Comparison of ENCODE assay signal across 11 cellular contexts in the genomic region with DNA sequence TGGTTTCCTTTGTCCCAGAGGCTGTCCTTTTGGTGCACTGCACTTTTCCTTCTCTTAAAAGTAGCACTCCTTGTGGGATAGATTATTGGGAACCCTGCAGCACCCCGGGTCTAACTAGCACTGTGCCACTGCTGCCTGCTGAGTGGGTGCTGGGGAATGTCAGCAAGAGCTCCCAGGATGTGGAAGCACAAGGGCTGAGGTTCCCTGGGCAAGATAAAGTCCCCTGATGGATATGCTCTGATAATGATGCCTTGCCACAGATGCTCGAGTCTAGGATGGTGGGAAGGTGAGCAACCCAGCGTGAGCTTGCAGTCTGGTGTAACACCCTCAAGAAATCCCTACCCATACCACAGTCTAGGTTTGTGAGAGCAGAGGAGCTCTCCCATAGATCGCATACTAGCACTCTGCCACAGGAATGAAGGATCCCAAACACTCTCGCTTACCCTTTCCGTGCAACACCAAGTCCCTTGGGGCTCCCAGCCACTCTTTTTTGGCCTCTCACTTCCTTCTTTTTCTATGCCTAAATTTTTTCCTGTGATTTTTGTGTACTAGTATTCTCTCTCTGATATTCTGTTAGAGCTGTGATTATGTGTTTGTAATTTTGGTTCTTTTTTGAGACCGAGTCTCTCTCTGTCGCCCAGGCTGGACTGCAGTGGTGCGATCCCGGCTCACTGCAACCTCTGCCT. TPM values are rescaled to one million over a fixed set of nuclear protein-coding genes. Genes with fewer than 3 reads are reported as not detected.
A peak's percentile ranks its signal among the peaks of the same experiment; 100 is the strongest.
DNase-seq lines count a peak whose midpoint lies in the region; ATAC-seq and TF ChIP-seq lines count a peak whose summit lies in the region.
"Had no signal": no experiment of that assay in that cellular context is flagged by ENCODE, and none has a peak within 500 bp of the region (broad histone marks: within the 10 kb centered on the region; RNA-seq: fewer than 3 reads in every experiment).

No MANE protein-coding gene starts in this region.

- H3K14ac ChIP-seq in trophoblast cell (ENCODE audit: low read length), result no peak overlapping the region

- no peak overlapping the region for H3K4me3 ChIP-seq in NB4 (ENCODE audit: low read depth, low read length)
- H3K4me3 ChIP-seq in trophoblast cell (ENCODE audit: low read depth, low read length), result no peak overlapping the region
- H3K4me3 ChIP-seq: SJSA1 had no signal

- no peaks in the 10 kb centered on the region for H3K27me3 ChIP-seq in trophoblast cell (ENCODE audit: insufficient read depth, low read length)
- H3K27me3 ChIP-seq: SJSA1 had no signal

- H4K12ac ChIP-seq in trophoblast cell (ENCODE audit: low read depth, low read length), result no peak overlapping the region

- H3K79me2 ChIP-seq in trophoblast cell (ENCODE audit: control insufficient read depth, insufficient read depth, low read length, poor library complexity), result peaks cover 6% of the 10 kb centered on the region

- peak overlapping the region; percentile 43 for H3K27ac Mint-ChIP-seq in endothelial cell (ENCODE audit: unreplicated experiment)
- H3K27ac Mint-ChIP-seq: memory B cell had no signal

- no peak overlapping the region for H2AK5ac ChIP-seq in trophoblast cell (ENCODE audit: low read length)

- H2BK5ac ChIP-seq in trophoblast cell (ENCODE audit: low read depth, low read length, poor library complexity), result no peak overlapping the region

- no peak overlapping the region for H3K23ac ChIP-seq in trophoblast cell (ENCODE audit: low read length)

- TF ChIP-seq CTCF in NB4 (IDR thresholded peaks at IDR 0.05; ENCODE audit: low read depth, low read length) (no peak), endothelial cell (IDR thresholded peaks at IDR 0.05; ENCODE audit: unreplicated experiment) (no peak)

- no peak for ATAC-seq in activated T-cell treated with anti-CD3 and anti-CD28 coated beads, Interleukin-2, amount 50 U/mL, for 4 hours
- ATAC-seq in HG02623 (IDR thresholded peaks at IDR 0.05; ENCODE audit: unreplicated experiment) (no peak), GM18870 (IDR thresholded peaks at IDR 0.05; ENCODE audit: unreplicated experiment) (no peak)

- WGBS in trophoblast cell (ENCODE audit: extremely low coverage, insufficient coverage, insufficient read length), result no CpG with 5 or more reads among the region's 10 CpGs

- peaks cover 16% of the 10 kb centered on the region for H3K9me3 Mint-ChIP-seq in activated T-cell treated with anti-CD3 and anti-CD28 coated beads, Interleukin-2, amount 50 U/mL, for 4 hours
- H3K9me3 Mint-ChIP-seq in endothelial cell (ENCODE audit: unreplicated experiment), result no peaks in the 10 kb centered on the region

- no peaks in the 10 kb centered on the region for H3K27me3 Mint-ChIP-seq in activated T-cell treated with anti-CD3 and anti-CD28 coated beads, Interleukin-2, amount 50 U/mL, for 4 hours (ENCODE audit: low read depth)
- H3K27me3 Mint-ChIP-seq in endothelial cell (ENCODE audit: unreplicated experiment), result no peaks in the 10 kb centered on the region
- H3K27me3 Mint-ChIP-seq: memory B cell had no signal

- H3K27ac ChIP-seq in trophoblast cell (ENCODE audit: low read depth, low read length), result no peak overlapping the region
- H3K27ac ChIP-seq: SJSA1 had no signal

- peaks cover 0 to 3% of the 10 kb centered on the region in 2 experiments for H3K4me1 ChIP-seq in trophoblast cell (ENCODE audit: control insufficient read depth in 1 of 2, insufficient read depth in 2 of 2, low read length in 2 of 2)
- H3K4me1 ChIP-seq: SJSA1 had no signal

- peak overlapping the region; percentile 45 for H3K4me3 Mint-ChIP-seq in activated T-cell treated with anti-CD3 and anti-CD28 coated beads, Interleukin-2, amount 50 U/mL, for 4 hours
- no peak overlapping the region for H3K4me3 Mint-ChIP-seq in endothelial cell (ENCODE audit: unreplicated experiment)
- H3K4me3 Mint-ChIP-seq: memory B cell had no signal

- no peaks in the 10 kb centered on the region for H3K79me1 ChIP-seq in trophoblast cell (ENCODE audit: low read length)

- peaks cover 0 to 3% of the 10 kb centered on the region in 2 experiments for H3K36me3 ChIP-seq in trophoblast cell (ENCODE audit: control insufficient read depth in 1 of 2, insufficient read depth in 2 of 2, low read length in 2 of 2)

- peaks cover 66% of the 10 kb centered on the region for H3K36me3 Mint-ChIP-seq in activated T-cell treated with anti-CD3 and anti-CD28 coated beads, Interleukin-2, amount 50 U/mL, for 4 hours (ENCODE audit: insufficient read depth)
- peaks cover 22% of the 10 kb centered on the region for H3K36me3 Mint-ChIP-seq in endothelial cell (ENCODE audit: low read depth, unreplicated experiment)

- H2BK120ac ChIP-seq in trophoblast cell (ENCODE audit: insufficient read depth, low read length, poor library complexity), result no peak overlapping the region

- H3K4me2 ChIP-seq in trophoblast cell (ENCODE audit: low read length), result no peak overlapping the region

- no peak overlapping the region for H3K9ac ChIP-seq in trophoblast cell (ENCODE audit: low read length)

- H4K91ac ChIP-seq in trophoblast cell (ENCODE audit: low read depth, low read length), result no peak overlapping the region

- peak overlapping the region; percentile 14 for H3K18ac ChIP-seq in trophoblast cell (ENCODE audit: low read length)

- peak overlapping the region; percentile 0 for H3K4ac ChIP-seq in trophoblast cell (ENCODE audit: low read depth, low read length)

- H4K8ac ChIP-seq in trophoblast cell (ENCODE audit: low read depth, low read length), result no peak overlapping the region

- no peak for TF ChIP-seq POLR2A in NB4 (IDR thresholded peaks at IDR 0.05; ENCODE audit: extremely low read depth, insufficient read length)

- no peak overlapping the region for H2BK12ac ChIP-seq in trophoblast cell (ENCODE audit: low read length)

- peaks cover 86% of the 10 kb centered on the region for H3K4me1 Mint-ChIP-seq in activated T-cell treated with anti-CD3 and anti-CD28 coated beads, Interleukin-2, amount 50 U/mL, for 4 hours (ENCODE audit: low read depth)
- H3K4me1 Mint-ChIP-seq in endothelial cell (ENCODE audit: unreplicated experiment), result peaks cover 55% of the 10 kb centered on the region

- no peak for DNase-seq in activated T-cell treated with anti-CD3 and anti-CD28 coated beads, Interleukin-2, amount 50 U/mL, for 4 hours
- no peak for DNase-seq in activated T-cell treated with anti-CD3 and anti-CD28 coated beads, Interleukin-2, amount 50 U/mL, for 48 hours
- peak; percentile 15 for DNase-seq in NB4 (ENCODE audit: low read depth)
- no peak for DNase-seq in endothelial cell (ENCODE audit: low spot score)
- no peak for DNase-seq in trophoblast cell
- no peak for DNase-seq in activated gamma-delta T cell (lab: John Stamatoyannopoulos, UW)
- DNase-seq: activated CD8-positive, alpha-beta memory T cell treated with anti-CD3 and anti-CD28 coated beads, Interleukin-2, amount 50 U/mL, for 4 hours had no signal

- H3K9me3 ChIP-seq in trophoblast cell (ENCODE audit: insufficient read depth, low read depth, low read length), result no peaks in the 10 kb centered on the region
- H3K9me3 ChIP-seq: SJSA1 had no signal

- no peak overlapping the region for H2AFZ ChIP-seq in trophoblast cell (ENCODE audit: insufficient read depth, low read length, poor library complexity)

RNA-seq across cellular contexts. Expression of a gene that starts 32.7 kb away (rescaled TPM):
- total RNA-seq in activated T-cell treated with anti-CD3 and anti-CD28 coated beads, Interleukin-2, amount 50 U/mL, for 4 hours, result 10 to 100 TPM; 82.0 to 98.2 (median 94.3) TPM
- total RNA-seq in endothelial cell (ENCODE audit: unreplicated experiment), result 98.2 TPM
- polyA plus RNA-seq in trophoblast cell (2013), result 110 and 117 TPM in 2 replicates
